Comparison of ENCODE assay signal across 1 cellular context in genomic region chr6:31197559-31198305, GRCh38.
TF ChIP-seq lines count a peak whose summit lies in the region.

No MANE protein-coding gene starts in this region.

TF ChIP-seq in HEK293, 187 proteins besides CTCF, POLR2A, EP300 and RAD21 (continued from another document and continues in another):
- no peak for TF ChIP-seq PRDM2 (tag by site-specific recombination; IDR thresholded peaks at IDR 0.05; ENCODE audit: borderline replicate concordance)
- no peak for TF ChIP-seq ZNF747 (tag by site-specific recombination; IDR thresholded peaks at IDR 0.05)
- no peak for TF ChIP-seq ZNF571 (tag by site-specific recombination; IDR thresholded peaks at IDR 0.05)
- TF ChIP-seq FEZF1 (tag by site-specific recombination; IDR thresholded peaks at IDR 0.05) = no peak
- peak; percentile 58; the same call in 1 of the 2 replicates for TF ChIP-seq ZBTB17 (tag by site-specific recombination; IDR thresholded peaks at IDR 0.05)
- TF ChIP-seq ZNF701 (tag by site-specific recombination; IDR thresholded peaks at IDR 0.05) = no peak
- TF ChIP-seq ZNF311 (tag by site-specific recombination; IDR thresholded peaks at IDR 0.05; ENCODE audit: borderline replicate concordance) = no peak
- no peak for TF ChIP-seq ZNF112 (tag by site-specific recombination; IDR thresholded peaks at IDR 0.05)
- no peak for TF ChIP-seq ZNF23 (tag by site-specific recombination; IDR thresholded peaks at IDR 0.05; ENCODE audit: borderline replicate concordance)
- TF ChIP-seq MYNN (tag by site-specific recombination; IDR thresholded peaks at IDR 0.05; ENCODE audit: borderline replicate concordance) = no peak
- no peak for TF ChIP-seq ZNF830 (tag by site-specific recombination; IDR thresholded peaks at IDR 0.05; ENCODE audit: low read depth)
- peak; percentile 78 for TF ChIP-seq KLF8 (tag by site-specific recombination; IDR thresholded peaks at IDR 0.05)
- no peak for TF ChIP-seq SETDB1 (IDR thresholded peaks at IDR 0.05; ENCODE audit: insufficient read length, low read length)
- TF ChIP-seq ZBTB48 (tag by site-specific recombination; IDR thresholded peaks at IDR 0.05) = no peak
- no peak for TF ChIP-seq ZNF704 (tag by site-specific recombination; IDR thresholded peaks at IDR 0.05)
- TF ChIP-seq ZBTB8A (tag by site-specific recombination; IDR thresholded peaks at IDR 0.05) = peak; percentile 91
- TF ChIP-seq ZNF391 (tag by site-specific recombination; IDR thresholded peaks at IDR 0.05; ENCODE audit: borderline replicate concordance, low read depth) = no peak
- no peak for TF ChIP-seq ZSCAN5A (tag by site-specific recombination; IDR thresholded peaks at IDR 0.05)
- TF ChIP-seq HOXA7 (CRISPR knock-in tag; IDR thresholded peaks at IDR 0.05; ENCODE audit: borderline replicate concordance) = no peak
- no peak for TF ChIP-seq ZNF37A (tag by site-specific recombination; IDR thresholded peaks at IDR 0.05)
- TF ChIP-seq ZNF394 (tag by site-specific recombination; IDR thresholded peaks at IDR 0.05; ENCODE audit: borderline replicate concordance) = peak; percentile 43; the same call in 1 of the 2 replicates
- TF ChIP-seq ZFP69B (tag by site-specific recombination; IDR thresholded peaks at IDR 0.05) = peak; percentile 75
- peak; percentile 58; the same call in 1 of the 2 replicates for TF ChIP-seq OVOL3 (tag by site-specific recombination; IDR thresholded peaks at IDR 0.05)
- no peak for TF ChIP-seq ZNF792 (tag by site-specific recombination; IDR thresholded peaks at IDR 0.05)
- TF ChIP-seq ZNF16 (tag by site-specific recombination; IDR thresholded peaks at IDR 0.05; ENCODE audit: low read depth) = no peak
- no peak for TF ChIP-seq ZNF350 (tag by site-specific recombination; IDR thresholded peaks at IDR 0.05)
- TF ChIP-seq ZNF169 (tag by site-specific recombination; IDR thresholded peaks at IDR 0.05) = no peak
- no peak for TF ChIP-seq KLF16 (tag by site-specific recombination; IDR thresholded peaks at IDR 0.05)
- peak; percentile 66 for TF ChIP-seq ZBTB20 (tag by site-specific recombination; IDR thresholded peaks at IDR 0.05)
- no peak for TF ChIP-seq ZNF133 (tag by site-specific recombination; IDR thresholded peaks at IDR 0.05)
- TF ChIP-seq GLIS2 (tag by site-specific recombination; IDR thresholded peaks at IDR 0.05) = 0 out of 2 replicates have a peak, but pooled peaks have one; percentile 24
- no peak for TF ChIP-seq BCL11B (tag by site-specific recombination; IDR thresholded peaks at IDR 0.05; ENCODE audit: low read depth)
- peak; percentile 32; the same call in 1 of the 2 replicates for TF ChIP-seq ZNF629 (tag by site-specific recombination; IDR thresholded peaks at IDR 0.05)
- TF ChIP-seq ZNF529 (tag by site-specific recombination; IDR thresholded peaks at IDR 0.05; ENCODE audit: insufficient replicate concordance) = no peak
- TF ChIP-seq PRDM1 (tag by site-specific recombination; IDR thresholded peaks at IDR 0.05) = peak; percentile 30; the same call in 1 of the 2 replicates
- no peak for TF ChIP-seq ZNF398 (tag by site-specific recombination; IDR thresholded peaks at IDR 0.05)
- TF ChIP-seq ZNF214 (tag by site-specific recombination; IDR thresholded peaks at IDR 0.05; ENCODE audit: borderline replicate concordance) = no peak
- no peak for TF ChIP-seq ZNF488 (tag by site-specific recombination; IDR thresholded peaks at IDR 0.05)
- TF ChIP-seq SP3 (tag by site-specific recombination; IDR thresholded peaks at IDR 0.05) = peak; percentile 73
- TF ChIP-seq ZNF623 (tag by site-specific recombination; IDR thresholded peaks at IDR 0.05) = no peak
- TF ChIP-seq ZNF624 (tag by site-specific recombination; IDR thresholded peaks at IDR 0.05) = no peak
- no peak for TF ChIP-seq ZNF843 (tag by site-specific recombination; IDR thresholded peaks at IDR 0.05)
- peak; percentile 19; the same call in 1 of the 2 replicates for TF ChIP-seq GLIS1 (tag by site-specific recombination; IDR thresholded peaks at IDR 0.05)
- TF ChIP-seq ZNF521 (tag by site-specific recombination; IDR thresholded peaks at IDR 0.05) = no peak
- TF ChIP-seq ZNF138 (tag by site-specific recombination; IDR thresholded peaks at IDR 0.05; ENCODE audit: borderline replicate concordance) = no peak
- peak; percentile 78 for TF ChIP-seq SP7 (tag by site-specific recombination; IDR thresholded peaks at IDR 0.05)
- no peak for TF ChIP-seq ZNF148 (tag by site-specific recombination; IDR thresholded peaks at IDR 0.05; ENCODE audit: borderline replicate concordance)
- no peak for TF ChIP-seq ZNF426 (tag by site-specific recombination; IDR thresholded peaks at IDR 0.05)
- TF ChIP-seq ZSCAN30 (tag by site-specific recombination; IDR thresholded peaks at IDR 0.05) = no peak
- TF ChIP-seq PRDM10 (tag by site-specific recombination; IDR thresholded peaks at IDR 0.05) = no peak
- TF ChIP-seq ZNF658 (tag by site-specific recombination; IDR thresholded peaks at IDR 0.05) = no peak
- TF ChIP-seq ZNF549 (tag by site-specific recombination; IDR thresholded peaks at IDR 0.05) = no peak
- TF ChIP-seq ZNF777 (tag by site-specific recombination; IDR thresholded peaks at IDR 0.05; ENCODE audit: borderline replicate concordance) = no peak
- TF ChIP-seq TCF7L2 (IDR thresholded peaks at IDR 0.05; ENCODE audit: borderline replicate concordance, low read depth, low read length) = no peak
- TF ChIP-seq ZNF221 (tag by site-specific recombination; IDR thresholded peaks at IDR 0.05; ENCODE audit: borderline replicate concordance) = no peak; the same call in 1 of the 2 replicates
- TF ChIP-seq EGR2 (tag by site-specific recombination; IDR thresholded peaks at IDR 0.05; ENCODE audit: low read depth) = peak; percentile 81
